23 cellular contexts compared by ENCODE assay signal in the genomic region with DNA sequence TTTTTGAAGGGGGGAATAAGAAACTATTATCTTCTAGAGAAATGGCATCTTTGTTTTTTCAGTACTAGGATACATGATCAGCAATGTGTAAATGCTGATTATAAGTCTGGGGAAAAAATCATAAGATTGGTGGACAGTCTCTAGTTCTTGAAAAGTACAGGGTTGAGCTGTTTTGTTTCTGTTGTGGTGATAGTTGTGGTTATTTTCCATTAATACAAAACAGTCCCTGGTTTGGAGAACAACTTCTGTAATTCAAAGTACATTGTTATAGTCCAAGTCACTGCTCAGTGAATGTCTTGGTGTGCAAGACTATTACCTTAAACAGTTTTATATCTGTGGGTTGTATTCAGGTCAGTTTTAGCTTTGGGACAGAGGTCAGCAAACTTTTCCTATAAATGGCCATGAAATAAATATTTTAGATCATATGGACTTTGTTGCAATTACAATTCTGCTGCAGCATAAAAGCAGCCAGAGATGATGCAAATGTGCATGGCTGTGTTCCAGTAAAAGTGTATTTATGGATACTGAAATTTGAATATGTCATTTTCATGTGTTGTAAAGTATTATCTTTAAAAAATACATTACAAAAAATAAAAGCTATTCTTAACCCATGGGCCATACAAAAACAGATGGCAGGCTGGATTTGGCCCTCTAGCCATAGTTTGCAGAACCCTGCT.
DNase-seq lines count a peak whose midpoint lies in the region; ATAC-seq, FAIRE-seq and TF ChIP-seq lines count a peak whose summit lies in the region.
"Had no signal": no experiment of that assay in that cellular context is flagged by ENCODE, and none has a peak within 500 bp of the region (broad histone marks: within the 10 kb centered on the region; RNA-seq: fewer than 3 reads in every experiment).

No MANE protein-coding gene starts in this region.

- H3K9me3 ChIP-seq in adipocyte (ENCODE audit: control insufficient read depth, low read length) (no peaks in the 10 kb centered on the region), psoas muscle (no peaks in the 10 kb centered on the region)
- H3K9me3 ChIP-seq: sigmoid colon had no signal

- TF ChIP-seq CTCF in psoas muscle (IDR thresholded peaks at IDR 0.05), result no peak

- DNase-seq in GM19239 (ENCODE audit: insufficient read length, low spot score), result no peak
- peak; percentile 44 for DNase-seq in adipocyte (ENCODE audit: low read depth)
- DNase-seq in psoas muscle, result no peak
- DNase-seq in activated CD4-positive, alpha-beta T cell treated with anti-CD3 and anti-CD28 coated beads, Interleukin-2, amount 50 U/mL, for 48 hours, result no peak
- DNase-seq in activated T-cell treated with anti-CD3 and anti-CD28 coated beads for 4 hours, result no peak
- DNase-seq: activated CD4-positive, alpha-beta T cell treated with anti-CD3 and anti-CD28 coated beads, Interleukin-2, amount 50 U/mL, for 4 hours; activated gamma-delta T cell; CD4-positive, CD25-positive, alpha-beta regulatory T cell; foreskin melanocyte; GDM1; H7; left cardiac atrium; MM.1S; PC-9; sigmoid colon; stimulated activated CD4-positive, alpha-beta T cell treated with anti-CD3 and anti-CD28 coated beads, Interleukin-1b, Interleukin-23, amount 100 ng/mL, for 48 hours; stimulated activated naive CD4-positive, alpha-beta T cell; T-helper 2 cell had no signal

- no peaks in the 10 kb centered on the region for H3K27me3 ChIP-seq in adipocyte (replicated peaks; ENCODE audit: control insufficient read depth, insufficient read depth, low read length)
- H3K27me3 ChIP-seq in psoas muscle (ENCODE audit: insufficient read depth in 3 of 3, low read length in 2 of 3), result no peaks in the 10 kb centered on the region
- H3K27me3 ChIP-seq: sigmoid colon, SJSA1 had no signal

- FAIRE-seq in GM19239 (lab: Jason Lieb, UNC), result peak; percentile 84

- H3K36me3 ChIP-seq in adipocyte (ENCODE audit: control insufficient read depth, insufficient read depth, low read length, severe bottlenecking) (no peaks in the 10 kb centered on the region), psoas muscle (ENCODE audit: insufficient read depth in 1 of 2, low read depth in 1 of 2) (no peaks in the 10 kb centered on the region)
- H3K36me3 ChIP-seq: sigmoid colon had no signal

- H3K27ac ChIP-seq in psoas muscle, result peak overlapping the region; percentile 43
- H3K27ac ChIP-seq: parathyroid adenoma, PC-9, SJSA1 had no signal

- no peak overlapping the region for H3K4me3 ChIP-seq in adipocyte (ENCODE audit: low read length)
- H3K4me3 ChIP-seq in psoas muscle, result no peak overlapping the region
- H3K4me3 ChIP-seq: PC-9, sigmoid colon, SJSA1 had no signal

- intact Hi-C loops in psoas muscle (cut with DNase I), result no loop called here

- peak; percentile 43 for ATAC-seq in HG02610 (IDR thresholded peaks at IDR 0.05; ENCODE audit: unreplicated experiment)
- no peak for ATAC-seq in psoas muscle
- ATAC-seq in GM21737 (IDR thresholded peaks at IDR 0.05; ENCODE audit: unreplicated experiment), result no peak
- ATAC-seq: left cardiac atrium; natural killer cell treated with Interleukin-12 subunit alpha and Interleukin-12 subunit beta and Interleukin-15 and Interleukin-18, amount 100 ng/mL, for 72 hours had no signal

- H3K4me1 ChIP-seq in adipocyte (ENCODE audit: control insufficient read depth, insufficient read depth, low read length), result peaks cover 26% of the 10 kb centered on the region
- peaks cover 40% of the 10 kb centered on the region for H3K4me1 ChIP-seq in psoas muscle
- H3K4me1 ChIP-seq: parathyroid adenoma, SJSA1 had no signal

- no peak overlapping the region for H3K9ac ChIP-seq in adipocyte (ENCODE audit: low read length)
- H3K9ac ChIP-seq: parathyroid adenoma had no signal
